In the genomic region with DNA sequence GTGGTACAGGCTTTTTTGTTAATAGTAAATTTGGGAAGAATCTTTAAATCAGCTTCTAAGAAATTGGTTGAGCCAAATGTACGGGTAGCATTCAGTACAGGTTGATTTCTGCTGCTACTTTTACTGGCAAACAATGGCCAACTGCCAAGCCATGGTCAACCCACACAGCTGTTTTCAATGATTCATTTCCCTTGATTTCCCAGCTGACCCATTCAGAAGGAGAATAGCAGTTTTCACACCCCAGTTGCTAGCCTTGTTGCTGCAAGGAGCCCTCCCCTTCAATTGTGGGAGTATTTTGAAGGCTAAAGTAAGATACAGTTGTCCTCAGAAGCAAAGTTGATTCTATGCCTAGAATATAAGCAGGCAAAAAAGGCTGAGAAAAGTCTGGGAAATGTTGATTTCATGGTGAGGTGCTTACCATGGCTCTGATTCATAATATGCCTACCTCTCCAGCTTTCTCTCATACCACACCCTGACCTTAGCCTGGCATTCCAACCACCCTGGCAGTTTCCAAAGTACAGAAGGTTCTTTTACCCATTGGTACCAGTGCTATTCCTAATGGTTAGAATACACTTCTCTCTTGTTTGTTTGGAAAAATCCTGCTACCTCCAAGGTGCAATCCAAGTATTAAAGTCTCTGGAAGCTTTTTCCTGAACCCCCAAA, we compare ENCODE assay signal across 7 cellular contexts.
DNase-seq lines count a peak whose midpoint lies in the region; ATAC-seq lines count a peak whose summit lies in the region.

No MANE protein-coding gene starts in this region.

- no peak overlapping the region for H2BK15ac ChIP-seq in neuronal stem cell (ENCODE audit: low read length)

- no peaks in the 10 kb centered on the region for H3K9me2 ChIP-seq in GM23248 (ENCODE audit: insufficient read depth)

- H4K8ac ChIP-seq in neuronal stem cell (ENCODE audit: low read depth, low read length), result no peak overlapping the region

- in situ Hi-C loops in GM23248 (cut with MboI), result no loop called here

- H2BK12ac ChIP-seq in neuronal stem cell (ENCODE audit: low read length), result no peak overlapping the region

- H4K20me1 ChIP-seq in GM23248 (ENCODE audit: insufficient read depth), result no peaks in the 10 kb centered on the region

- DNase-seq in GM23248 (peak; percentile 93), NCI-H69 (lab: John Stamatoyannopoulos, UW) (peak; percentile 88), epithelial cell of prostate (ENCODE audit: low read depth, low spot score) (peak; percentile 70), neuronal stem cell (ENCODE audit: low spot score) (no peak)
- DNase-seq in stimulated activated naive CD4-positive, alpha-beta T cell treated with Interleukin-2 at 50 U/mL for 16 hours (lab: John Stamatoyannopoulos, UW), result no peak

- H3K27ac ChIP-seq in GM23248, result peak overlapping the region; percentile 69
- H3K27ac ChIP-seq in epithelial cell of prostate, result peak overlapping the region; percentile 88
- peak overlapping the region; percentile 35 for H3K27ac ChIP-seq in neuronal stem cell (replicated peaks; ENCODE audit: low read length)

- H3K27me3 ChIP-seq in GM23248 (replicated peaks; ENCODE audit: insufficient read depth), result no peaks in the 10 kb centered on the region
- no peaks in the 10 kb centered on the region for H3K27me3 ChIP-seq in neuronal stem cell (ENCODE audit: control insufficient read depth in 3 of 3, insufficient read depth in 3 of 3, low read depth in 1 of 3, low read length in 3 of 3)

- no peak overlapping the region for H2AK5ac ChIP-seq in neuronal stem cell (ENCODE audit: low read depth, low read length)

- 0% methylated on average over 1 of the region's 1 CpG for WGBS in GM23248 (ENCODE audit: low coverage in 1 of 2, low lambda C conversion rate in 2 of 2, missing lambda C conversion rate in 2 of 2), 2 experiments
- WGBS in neuronal stem cell (ENCODE audit: extremely low coverage in 2 of 2, insufficient read length in 2 of 2, insufficient replicate concordance in 1 of 2), 2 donors, result no CpG with 5 or more reads among the region's 1 CpG

- H3K18ac ChIP-seq in neuronal stem cell (ENCODE audit: low read length), result no peak overlapping the region

- H3K23ac ChIP-seq in neuronal stem cell (ENCODE audit: low read depth, low read length, poor library complexity), result no peak overlapping the region

- peaks cover 57% of the 10 kb centered on the region for H3F3A ChIP-seq in GM23248 (ENCODE audit: insufficient read depth)

- no peak overlapping the region for H2AFZ ChIP-seq in GM23248
- H2AFZ ChIP-seq in neuronal stem cell (ENCODE audit: low read length), result peak overlapping the region; percentile 2

- H2BK5ac ChIP-seq in neuronal stem cell (ENCODE audit: low read length), result no peak overlapping the region

- no peaks in the 10 kb centered on the region for H3K79me1 ChIP-seq in neuronal stem cell (ENCODE audit: low read depth, low read length)

- peak overlapping the region; percentile 12 for H3K9ac ChIP-seq in GM23248
- no peak overlapping the region for H3K9ac ChIP-seq in neuronal stem cell (ENCODE audit: low read depth, low read length, poor library complexity)

- H3K4me1 ChIP-seq in GM23248 (ENCODE audit: insufficient read depth), result peaks cover 68% of the 10 kb centered on the region
- peaks cover 10 to 20% of the 10 kb centered on the region in 2 donors for H3K4me1 ChIP-seq in neuronal stem cell (ENCODE audit: control insufficient read depth in 2 of 2, insufficient read depth in 1 of 2, low read depth in 1 of 2, low read length in 2 of 2)

- no peak overlapping the region for H3K14ac ChIP-seq in neuronal stem cell (ENCODE audit: low read length)

- peak overlapping the region; percentile 55 for H3K4me2 ChIP-seq in GM23248 (ENCODE audit: unreplicated experiment)
- no peak overlapping the region for H3K4me2 ChIP-seq in neuronal stem cell (ENCODE audit: insufficient read depth, low read length, poor library complexity, severe bottlenecking)

- H3K4ac ChIP-seq in neuronal stem cell (ENCODE audit: low read length), result no peak overlapping the region

- H2BK120ac ChIP-seq in neuronal stem cell (ENCODE audit: low read depth, low read length), result no peak overlapping the region

- H4K91ac ChIP-seq in neuronal stem cell (ENCODE audit: low read depth, low read length, poor library complexity), result no peak overlapping the region

- H3K4me3 ChIP-seq in GM23248 (0 out of 2 replicates have a peak overlapping the region, but pooled peaks have one; percentile 9), neuronal stem cell (ENCODE audit: low read length in 2 of 2) (no peak overlapping the region)

- H3K79me2 ChIP-seq in GM23248 (ENCODE audit: insufficient read depth), result no peaks in the 10 kb centered on the region

- H3K36me3 ChIP-seq in GM23248 (ENCODE audit: low read depth), result no peaks in the 10 kb centered on the region
- no peaks in the 10 kb centered on the region for H3K36me3 ChIP-seq in neuronal stem cell (replicated peaks in 1 of 2; ENCODE audit: control insufficient read depth in 2 of 2, insufficient read depth in 2 of 2, low read length in 2 of 2)

- H3K9me3 ChIP-seq in GM23248 (ENCODE audit: low read depth) (no peaks in the 10 kb centered on the region), neuronal stem cell (replicated peaks in 1 of 2; ENCODE audit: control insufficient read depth in 2 of 2, insufficient read depth in 1 of 2, low read depth in 1 of 2, low read length in 2 of 2) (no peaks in the 10 kb centered on the region)

- ATAC-seq in GM18519 (IDR thresholded peaks at IDR 0.05; ENCODE audit: low FRiP score, unreplicated experiment), result no peak
- ATAC-seq in GM21717 (IDR thresholded peaks at IDR 0.05; ENCODE audit: unreplicated experiment), result no peak

Comparison
In these comparisons a context has a peak if more than half of its experiments do, and no peak if none do; other contexts are left out.
1. DNase-seq: peak in GM23248 (single experiment), NCI-H69 (single experiment) and epithelial cell of prostate (single experiment); none in neuronal stem cell (single experiment) and stimulated activated naive CD4-positive, alpha-beta T cell treated with Interleukin-2 at 50 U/mL for 16 hours (single experiment).
2. H3K27ac ChIP-seq: peak in every context shown above with its lines; median percentile 88 in epithelial cell of prostate; 69 in GM23248; 35 in neuronal stem cell.